Comparison of ENCODE assay signal across 7 cellular contexts in genomic region chr17:416293-417206, GRCh38.
DNase-seq lines count a peak whose midpoint lies in the region; ATAC-seq and TF ChIP-seq lines count a peak whose summit lies in the region.

No MANE protein-coding gene starts in this region.

- H3K27ac ChIP-seq in MM.1S (ENCODE audit: low read length), result peak overlapping the region; percentile 13; the same call in 1 of the 2 replicates

- no peak for TF ChIP-seq CTCF in MM.1S (IDR thresholded peaks at IDR 0.05; ENCODE audit: low read length)

- H4K20me1 ChIP-seq in MM.1S (ENCODE audit: insufficient read depth, low read length), result no peaks in the 10 kb centered on the region

- H3K27me3 Mint-ChIP-seq in stimulated activated naive CD8-positive, alpha-beta T cell treated with anti-CD3 and anti-CD28 coated beads, Interleukin-15, Interleukin-2, amounts not matched to agents 100 ng/mL and 50 ng/mL, for 24 hours, result peaks cover 3% of the 10 kb centered on the region

- no peaks in the 10 kb centered on the region for H3K9me3 Mint-ChIP-seq in stimulated activated naive CD8-positive, alpha-beta T cell treated with anti-CD3 and anti-CD28 coated beads, Interleukin-15, Interleukin-2, amounts not matched to agents 100 ng/mL and 50 ng/mL, for 24 hours

- H3K4me1 Mint-ChIP-seq in stimulated activated naive CD8-positive, alpha-beta T cell treated with anti-CD3 and anti-CD28 coated beads, Interleukin-15, Interleukin-2, amounts not matched to agents 100 ng/mL and 50 ng/mL, for 24 hours (ENCODE audit: low read depth), result peaks cover 82% of the 10 kb centered on the region

- H3K36me3 Mint-ChIP-seq in stimulated activated naive CD8-positive, alpha-beta T cell treated with anti-CD3 and anti-CD28 coated beads, Interleukin-15, Interleukin-2, amounts not matched to agents 100 ng/mL and 50 ng/mL, for 24 hours (ENCODE audit: low read depth), result peaks cover 7% of the 10 kb centered on the region

- no peaks in the 10 kb centered on the region for H3K79me2 ChIP-seq in MM.1S (ENCODE audit: low read length)

- peak overlapping the region; percentile 40; the same call in 1 of the 2 replicates for H3K4me2 ChIP-seq in MM.1S (ENCODE audit: low read depth, low read length)

- DNase-seq in MM.1S (peak; percentile 49), amniotic epithelial cell (ENCODE audit: low read depth) (peak; percentile 20), NCI-H524 (lab: John Stamatoyannopoulos, UW) (no peak), NCI-H1417 (lab: John Stamatoyannopoulos, UW) (no peak), NCI-H82 (lab: John Stamatoyannopoulos, UW) (no peak)

- peak overlapping the region; percentile 94 for H3K27ac Mint-ChIP-seq in stimulated activated naive CD8-positive, alpha-beta T cell treated with anti-CD3 and anti-CD28 coated beads, Interleukin-15, Interleukin-2, amounts not matched to agents 100 ng/mL and 50 ng/mL, for 24 hours

- H3K4me3 ChIP-seq in MM.1S (ENCODE audit: low read length), result 0 out of 2 replicates have a peak overlapping the region, but pooled peaks have one; percentile 6

- H2AFZ ChIP-seq in MM.1S (ENCODE audit: low read length), result 0 out of 2 replicates have a peak overlapping the region, but pooled peaks have one; percentile 26

- H3K4me3 Mint-ChIP-seq in stimulated activated naive CD8-positive, alpha-beta T cell treated with anti-CD3 and anti-CD28 coated beads, Interleukin-15, Interleukin-2, amounts not matched to agents 100 ng/mL and 50 ng/mL, for 24 hours, result peak overlapping the region; percentile 66

- H3K36me3 ChIP-seq in MM.1S (replicated peaks; ENCODE audit: insufficient read depth, low read length), result no peaks in the 10 kb centered on the region

- no peaks in the 10 kb centered on the region; the same call in 1 of the 2 replicates for H3F3A ChIP-seq in MM.1S (ENCODE audit: insufficient read depth, low read length)

- H3K27me3 ChIP-seq in MM.1S (replicated peaks; ENCODE audit: insufficient read depth, low read length), result peaks cover 76% of the 10 kb centered on the region

- H3K9ac ChIP-seq in MM.1S (ENCODE audit: low read length), result no peak overlapping the region

- H3K9me2 ChIP-seq in MM.1S (replicated peaks; ENCODE audit: insufficient read depth, low read length), result no peaks in the 10 kb centered on the region

- 0 out of 2 replicates have a peak, but pooled peaks cover 3% of the 10 kb centered on the region for H3K4me1 ChIP-seq in MM.1S (ENCODE audit: low read length)

- peak; percentile 52 for ATAC-seq in GM19467 (IDR thresholded peaks at IDR 0.05; ENCODE audit: unreplicated experiment)

- H3K9me3 ChIP-seq in MM.1S (replicated peaks; ENCODE audit: insufficient read depth, low read length), result no peaks in the 10 kb centered on the region

Comparison
In these comparisons a context has a peak if more than half of its experiments do, and no peak if none do; other contexts are left out.
1. DNase-seq: peak in MM.1S (single experiment) and amniotic epithelial cell (single experiment); none in NCI-H524 (0 of 2), NCI-H1417 (0 of 3) and NCI-H82 (single experiment).